In genomic region chr10:98098247-98098646, GRCh38 we compare ENCODE assay signal across 31 cellular contexts.
"Had no signal": no experiment of that assay in that cellular context is flagged by ENCODE, and none has a peak within 500 bp of the region (broad histone marks: within the 10 kb centered on the region; RNA-seq: fewer than 3 reads in every experiment).

No MANE protein-coding gene starts in this region.

- H3K4me3 Mint-ChIP-seq: immature natural killer cell; memory B cell; mesothelial cell of epicardium; naive B cell; natural killer cell treated with Interleukin-12 subunit alpha and Interleukin-12 subunit beta and Interleukin-15 and Interleukin-18, amount 100 ng/mL, for 72 hours; neural crest cell; stimulated activated effector memory CD8-positive, alpha-beta T cell treated with anti-CD3 and anti-CD28 coated beads, Interleukin-12 subunit alpha, Interleukin-12 subunit beta, amount 100 ng/mL, for 72 hours had no signal

- DNase-seq: cerebellar nuclear complex; cortex of kidney; dorsolateral prefrontal cortex; effector CD4-positive, alpha-beta T cell; foreskin fibroblast; gastrocnemius medialis; heart left ventricle; immature natural killer cell; mucosa of descending colon; naive B cell; sigmoid colon; stimulated activated CD4-positive, alpha-beta T cell treated with anti-CD3 and anti-CD28 coated beads, Interleukin-2, amount 100 ng/mL, for 24 hours; stimulated activated CD4-positive, alpha-beta T cell treated with anti-CD3 and anti-CD28 coated beads, Interleukin-4, amount 100 ng/mL, for 24 hours; stimulated activated naive CD4-positive, alpha-beta T cell treated with Interleukin-2 at 50 U/mL for 16 hours; stomach; testis; tibial artery had no signal

- H3K27ac Mint-ChIP-seq: immature natural killer cell; memory B cell; mesothelial cell of epicardium; natural killer cell treated with Interleukin-12 subunit alpha and Interleukin-12 subunit beta and Interleukin-15 and Interleukin-18, amount 100 ng/mL, for 72 hours had no signal

- H3K9me3 ChIP-seq: gastrocnemius medialis, heart left ventricle, mucosa of descending colon, prostate gland, right atrium auricular region, sigmoid colon, stomach, testis, tibial artery, upper lobe of left lung had no signal

- H3K27me3 ChIP-seq: right atrium auricular region, testis, upper lobe of left lung had no signal

- H3K4me3 ChIP-seq: dorsolateral prefrontal cortex, gastrocnemius medialis, heart left ventricle, hepatocyte, lung, mucosa of descending colon, prostate gland, right atrium auricular region, sigmoid colon, stomach, testis, tibial artery, upper lobe of left lung had no signal

- H3K27ac ChIP-seq: dorsolateral prefrontal cortex, epithelial cell of prostate, gastrocnemius medialis, heart left ventricle, hepatocyte, prostate gland, right atrium auricular region, sigmoid colon, stomach, testis, tibial artery, upper lobe of left lung had no signal

- H3K4me2 ChIP-seq: hepatocyte had no signal

- H3K36me3 ChIP-seq: gastrocnemius medialis, heart left ventricle, prostate gland, right atrium auricular region, sigmoid colon, stomach, tibial artery, upper lobe of left lung had no signal

- H2AFZ ChIP-seq: hepatocyte had no signal

- H3K9me3 Mint-ChIP-seq: immature natural killer cell; memory B cell; mesothelial cell of epicardium; naive B cell; natural killer cell treated with Interleukin-12 subunit alpha and Interleukin-12 subunit beta and Interleukin-15 and Interleukin-18, amount 100 ng/mL, for 72 hours; neural crest cell; stimulated activated effector memory CD8-positive, alpha-beta T cell treated with anti-CD3 and anti-CD28 coated beads, Interleukin-12 subunit alpha, Interleukin-12 subunit beta, amount 100 ng/mL, for 72 hours had no signal

- H3K4me1 Mint-ChIP-seq: immature natural killer cell; memory B cell; mesothelial cell of epicardium; naive B cell; stimulated activated effector memory CD8-positive, alpha-beta T cell treated with anti-CD3 and anti-CD28 coated beads, Interleukin-12 subunit alpha, Interleukin-12 subunit beta, amount 100 ng/mL, for 72 hours had no signal

- H3K4me1 ChIP-seq: gastrocnemius medialis, heart left ventricle, prostate gland, right atrium auricular region, sigmoid colon, stomach, testis, tibial artery, upper lobe of left lung had no signal

- ATAC-seq: esophagus mucosa, gastrocnemius medialis, heart left ventricle, mucosa of descending colon had no signal

- H3K36me3 Mint-ChIP-seq: immature natural killer cell; memory B cell; mesothelial cell of epicardium; naive B cell; natural killer cell treated with Interleukin-12 subunit alpha and Interleukin-12 subunit beta and Interleukin-15 and Interleukin-18, amount 100 ng/mL, for 72 hours; stimulated activated effector memory CD8-positive, alpha-beta T cell treated with anti-CD3 and anti-CD28 coated beads, Interleukin-12 subunit alpha, Interleukin-12 subunit beta, amount 100 ng/mL, for 72 hours had no signal

- H3K79me2 ChIP-seq: hepatocyte had no signal

- FAIRE-seq: keratinocyte, urothelium cell line had no signal
